25 cellular contexts compared by ENCODE assay signal in genomic region chr4:17024430-17024829, GRCh38.
DNase-seq lines count a peak whose midpoint lies in the region; FAIRE-seq and TF ChIP-seq lines count a peak whose summit lies in the region.
"Had no signal": no experiment of that assay in that cellular context is flagged by ENCODE, and none has a peak within 500 bp of the region (broad histone marks: within the 10 kb centered on the region; RNA-seq: fewer than 3 reads in every experiment).

No MANE protein-coding gene starts in this region.

- H3K9me3 ChIP-seq in kidney (ENCODE audit: control insufficient read depth in 1 of 2, low read length in 2 of 2): no peaks in the 10 kb centered on the region
- H3K9me3 ChIP-seq: Caco-2, MG63, Peyer's patch had no signal

- no peaks in the 10 kb centered on the region for H3K4me1 ChIP-seq in kidney (ENCODE audit: control insufficient read depth in 1 of 2, insufficient read depth in 1 of 2, low read depth in 1 of 2, low read length in 2 of 2)
- H3K4me1 ChIP-seq: Caco-2, Peyer's patch had no signal

- peaks cover 5% of the 10 kb centered on the region; the same call in 1 of the 2 replicates for H3K9me3 Mint-ChIP-seq in HFFc6

- H3K36me3 Mint-ChIP-seq in HFFc6 (ENCODE audit: low read depth): peaks cover 7% of the 10 kb centered on the region
- H3K36me3 Mint-ChIP-seq: CD4-positive, CD25-positive, alpha-beta regulatory T cell had no signal

- intact Hi-C loops in kidney (cut with DNase I): no loop called here

- no peak overlapping the region for H3K4me3 Mint-ChIP-seq in HFFc6
- H3K4me3 Mint-ChIP-seq: B cell; CD4-positive, CD25-positive, alpha-beta regulatory T cell had no signal

- FAIRE-seq in kidney (lab: Jason Lieb, UNC): no peak
- FAIRE-seq: GM12892, GM18507 had no signal

- H3K9ac ChIP-seq in kidney (ENCODE audit: low read length in 2 of 2): no peak overlapping the region

- no peaks in the 10 kb centered on the region for H3K36me3 ChIP-seq in kidney (ENCODE audit: control insufficient read depth in 1 of 2, insufficient read depth in 2 of 2, low read length in 2 of 2)
- H3K36me3 ChIP-seq: MG63, Peyer's patch, SJSA1 had no signal

- H3K27ac Mint-ChIP-seq in HFFc6: peak overlapping the region; percentile 31
- H3K27ac Mint-ChIP-seq: B cell; CD4-positive, CD25-positive, alpha-beta regulatory T cell had no signal

- H3K4me3 ChIP-seq in AG10803 (ENCODE audit: low read length) (no peak overlapping the region), epithelial cell of esophagus (ENCODE audit: low read length) (no peak overlapping the region), fibroblast of the aortic adventitia (ENCODE audit: low read depth, low read length) (no peak overlapping the region), kidney (ENCODE audit: low read length in 2 of 2) (no peak overlapping the region)
- H3K4me3 ChIP-seq: MG63, Peyer's patch, SJSA1 had no signal

- no peak for TF ChIP-seq CTCF in AG10803 (conservative IDR thresholded peaks at IDR 0.05; ENCODE audit: low read length)
- TF ChIP-seq CTCF in HFFc6 (IDR thresholded peaks at IDR 0.05): no peak
- TF ChIP-seq CTCF in epithelial cell of esophagus (IDR thresholded peaks at IDR 0.05; ENCODE audit: insufficient read depth, low read depth, low read length, missing control alignments): no peak
- no peak for TF ChIP-seq CTCF in fibroblast of the aortic adventitia (IDR thresholded peaks at IDR 0.05; ENCODE audit: insufficient read depth, low read length)
- no peak for TF ChIP-seq CTCF in GM20000 (IDR thresholded peaks at IDR 0.05; ENCODE audit: extremely low read depth, missing control alignments)
- TF ChIP-seq CTCF in kidney (IDR thresholded peaks at IDR 0.05; ENCODE audit: borderline replicate concordance, extremely low read depth, insufficient read depth): no peak

- DNase-seq in AG10803 (ENCODE audit: low read depth) (peak; percentile 47), HFFc6 (no peak), epithelial cell of esophagus (ENCODE audit: low read depth) (peak; percentile 32), fibroblast of the aortic adventitia (ENCODE audit: low read depth) (peak; percentile 43), COR-L47 (lab: John Stamatoyannopoulos, UW) (no peak), GM20000 (ENCODE audit: low spot score) (no peak), kidney (no peak)
- no peak for DNase-seq in activated CD4-positive, alpha-beta T cell treated with anti-CD3 and anti-CD28 coated beads, Interleukin-2, amount 50 U/mL, for 4 hours
- DNase-seq: Caco-2; CD4-positive, CD25-positive, alpha-beta regulatory T cell; H7; Kasumi-1; MG63; NCI-H1048; NCI-H1436 treated with DMSO at 0.1 percent for 48 hours; NCI-H2029; NCI-H2171; NCI-H446 treated with DMSO at 0.1 percent for 48 hours; NCI-H69; Peyer's patch had no signal

- no peak overlapping the region for H3K27ac ChIP-seq in kidney (ENCODE audit: low read depth in 2 of 2, low read length in 2 of 2)
- H3K27ac ChIP-seq: 22Rv1, Peyer's patch, SJSA1 had no signal

- H3K4me1 Mint-ChIP-seq in HFFc6 (ENCODE audit: low read depth): peaks cover 49% of the 10 kb centered on the region
- H3K4me1 Mint-ChIP-seq: B cell; CD4-positive, CD25-positive, alpha-beta regulatory T cell had no signal

- H3K27me3 Mint-ChIP-seq in HFFc6 (ENCODE audit: insufficient read depth): no peaks in the 10 kb centered on the region
- H3K27me3 Mint-ChIP-seq: B cell; CD4-positive, CD25-positive, alpha-beta regulatory T cell had no signal

Comparison
In these comparisons a context has a peak if more than half of its experiments do, and no peak if none do; other contexts are left out.
1. DNase-seq: peak in AG10803 (single experiment), epithelial cell of esophagus (single experiment) and fibroblast of the aortic adventitia (single experiment); none in HFFc6 (single experiment), COR-L47 (single experiment), GM20000 (single experiment), activated CD4-positive, alpha-beta T cell treated with anti-CD3 and anti-CD28 coated beads, Interleukin-2, amount 50 U/mL, for 4 hours (0 of 2) and kidney (single experiment).